In the genomic region with DNA sequence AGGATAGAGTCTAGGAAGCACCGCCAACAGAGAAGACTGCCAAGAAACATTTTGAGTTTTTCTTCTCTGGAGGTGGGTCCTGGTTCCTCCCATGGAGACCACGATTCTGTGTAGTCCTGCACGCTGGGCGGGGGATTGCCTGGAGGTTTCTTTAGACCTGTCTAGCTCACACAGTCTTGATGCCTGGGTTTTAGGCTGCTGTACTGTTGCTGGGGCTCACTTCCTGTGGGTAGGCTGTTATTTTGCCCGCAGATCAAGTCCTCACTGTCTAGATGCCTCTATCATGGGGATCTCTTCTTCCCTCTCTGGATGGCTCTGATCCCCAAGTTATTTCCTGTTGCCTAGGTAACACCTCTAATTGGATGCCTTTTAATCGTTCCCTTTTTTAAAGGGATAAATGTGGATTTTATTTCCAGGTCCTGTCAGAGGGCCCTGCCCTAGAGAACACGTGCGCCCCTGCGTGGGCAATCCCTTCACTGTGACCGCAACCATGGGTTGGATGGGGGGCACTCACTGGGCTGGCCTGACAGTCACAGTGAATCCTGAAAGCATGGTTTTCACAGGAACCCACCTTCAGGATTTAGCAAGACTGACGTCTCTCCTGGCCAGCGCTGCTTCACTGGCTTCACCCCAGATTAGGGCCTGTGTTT, we compare ENCODE assay signal across 20 cellular contexts. TPM values are rescaled to one million over a fixed set of nuclear protein-coding genes. Genes with fewer than 3 reads are reported as not detected.
DNase-seq lines count a peak whose midpoint lies in the region; ATAC-seq and TF ChIP-seq lines count a peak whose summit lies in the region.
"Had no signal": no experiment of that assay in that cellular context is flagged by ENCODE, and none has a peak within 500 bp of the region (broad histone marks: within the 10 kb centered on the region; RNA-seq: fewer than 3 reads in every experiment).

No MANE protein-coding gene starts in this region.

- TF ChIP-seq CTCF in GM23338 (conservative IDR thresholded peaks at IDR 0.05; ENCODE audit: low read depth in 2 of 2): peak; percentile 21 to 46; a peak in 3 of 4 replicates
- no peak for TF ChIP-seq CTCF in brain microvascular endothelial cell (IDR thresholded peaks at IDR 0.05; ENCODE audit: low read depth, low read length, missing control alignments)

- H3K36me3 ChIP-seq in GM23338 (ENCODE audit: insufficient read depth) (no peaks in the 10 kb centered on the region), brain microvascular endothelial cell (replicated peaks) (no peaks in the 10 kb centered on the region)
- H3K36me3 ChIP-seq: HAP-1, SJSA1 had no signal

- H3K36me3 Mint-ChIP-seq in GM23338 (ENCODE audit: low read depth): peaks cover 4% of the 10 kb centered on the region; the same call in 2 of the 3 replicates
- no peaks in the 10 kb centered on the region for H3K36me3 Mint-ChIP-seq in natural killer cell treated with Interleukin-12 subunit alpha and Interleukin-12 subunit beta and Interleukin-15 and Interleukin-18, amount 100 ng/mL, for 72 hours
- H3K36me3 Mint-ChIP-seq in stimulated activated effector memory CD8-positive, alpha-beta T cell treated with anti-CD3 and anti-CD28 coated beads, Interleukin-12 subunit alpha, Interleukin-12 subunit beta, amount 100 ng/mL, for 72 hours: no peaks in the 10 kb centered on the region

- H3K27me3 ChIP-seq in GM23338 (ENCODE audit: insufficient read depth) (peaks cover 29% of the 10 kb centered on the region), brain microvascular endothelial cell (replicated peaks) (no peaks in the 10 kb centered on the region)

- H3K4me3 ChIP-seq in GM23338 (no peak overlapping the region), brain microvascular endothelial cell (ENCODE audit: low read depth, low read length) (no peak overlapping the region)
- H3K4me3 ChIP-seq: HAP-1, SJSA1 had no signal

- peaks cover 19% of the 10 kb centered on the region for H3K4me1 ChIP-seq in GM23338 (ENCODE audit: insufficient read depth)
- H3K4me1 ChIP-seq: HAP-1 had no signal

- DNase-seq in GM23338 (ENCODE audit: low spot score): no peak
- peak; percentile 41 for DNase-seq in MV-4-11 (lab: John Stamatoyannopoulos, UW)
- no peak for DNase-seq in natural killer cell treated with Interleukin-12 subunit alpha and Interleukin-12 subunit beta and Interleukin-15 and Interleukin-18, amount 100 ng/mL, for 72 hours (ENCODE audit: low spot score)
- no peak for DNase-seq in activated naive CD4-positive, alpha-beta T cell treated with Interleukin-2 at 50 U/mL for 16 hours
- DNase-seq in brain microvascular endothelial cell: no peak
- no peak for DNase-seq in stimulated activated effector memory CD8-positive, alpha-beta T cell treated with anti-CD3 and anti-CD28 coated beads, Interleukin-12 subunit alpha, Interleukin-12 subunit beta, amount 100 ng/mL, for 72 hours (ENCODE audit: low spot score in 2 of 2)
- DNase-seq: ACHN; AML-193; CD4-positive, alpha-beta memory T cell; KBM-7; NCI-H1417 treated with DMSO at 0.1 percent for 48 hours; NCI-H1930; NCI-H2171; NCI-H446; NCI-H69; SW 1271 had no signal

- peaks cover 26% of the 10 kb centered on the region for H3K27me3 Mint-ChIP-seq in GM23338 (ENCODE audit: insufficient read depth, low read depth, poor library complexity)
- H3K27me3 Mint-ChIP-seq in natural killer cell treated with Interleukin-12 subunit alpha and Interleukin-12 subunit beta and Interleukin-15 and Interleukin-18, amount 100 ng/mL, for 72 hours: no peaks in the 10 kb centered on the region

- H3K4me1 Mint-ChIP-seq in GM23338: peaks cover 41% of the 10 kb centered on the region
- peaks cover 14 to 34% of the 10 kb centered on the region in 2 donors for H3K4me1 Mint-ChIP-seq in natural killer cell treated with Interleukin-12 subunit alpha and Interleukin-12 subunit beta and Interleukin-15 and Interleukin-18, amount 100 ng/mL, for 72 hours (ENCODE audit: low read depth in 2 of 2)
- peaks cover 16% of the 10 kb centered on the region for H3K4me1 Mint-ChIP-seq in stimulated activated effector memory CD8-positive, alpha-beta T cell treated with anti-CD3 and anti-CD28 coated beads, Interleukin-12 subunit alpha, Interleukin-12 subunit beta, amount 100 ng/mL, for 72 hours

- H2AFZ ChIP-seq in GM23338: no peak overlapping the region

- in situ Hi-C loops in brain microvascular endothelial cell (cut with HindIII; ENCODE audit: low pct_ligation_motif_present, low sequenced_read_pairs): no loop called here

- ATAC-seq in GM23338 (no peak), HG03457 (IDR thresholded peaks at IDR 0.05; ENCODE audit: unreplicated experiment) (no peak)
- ATAC-seq in natural killer cell treated with Interleukin-12 subunit alpha and Interleukin-12 subunit beta and Interleukin-15 and Interleukin-18, amount 100 ng/mL, for 72 hours: no peak
- no peak for ATAC-seq in stimulated activated effector memory CD8-positive, alpha-beta T cell treated with anti-CD3 and anti-CD28 coated beads, Interleukin-12 subunit alpha, Interleukin-12 subunit beta, amount 100 ng/mL, for 72 hours

- no peaks in the 10 kb centered on the region for H3K79me2 ChIP-seq in GM23338 (replicated peaks; ENCODE audit: insufficient read depth)

- no peaks in the 10 kb centered on the region for H4K20me1 ChIP-seq in GM23338 (replicated peaks; ENCODE audit: insufficient read depth)

- H3K4me3 Mint-ChIP-seq in GM23338: no peak overlapping the region
- peak overlapping the region; percentile 15 for H3K4me3 Mint-ChIP-seq in natural killer cell treated with Interleukin-12 subunit alpha and Interleukin-12 subunit beta and Interleukin-15 and Interleukin-18, amount 100 ng/mL, for 72 hours
- H3K4me3 Mint-ChIP-seq in stimulated activated effector memory CD8-positive, alpha-beta T cell treated with anti-CD3 and anti-CD28 coated beads, Interleukin-12 subunit alpha, Interleukin-12 subunit beta, amount 100 ng/mL, for 72 hours: no peak overlapping the region

- H3F3A ChIP-seq in GM23338 (replicated peaks; ENCODE audit: low read depth): peaks cover 10% of the 10 kb centered on the region; the same call in 1 of the 2 replicates

- no peak overlapping the region for H3K4me2 ChIP-seq in GM23338

- no peaks in the 10 kb centered on the region; the same call in 2 of the 3 replicates for H3K9me3 Mint-ChIP-seq in GM23338
- no peaks in the 10 kb centered on the region for H3K9me3 Mint-ChIP-seq in natural killer cell treated with Interleukin-12 subunit alpha and Interleukin-12 subunit beta and Interleukin-15 and Interleukin-18, amount 100 ng/mL, for 72 hours
- H3K9me3 Mint-ChIP-seq in stimulated activated effector memory CD8-positive, alpha-beta T cell treated with anti-CD3 and anti-CD28 coated beads, Interleukin-12 subunit alpha, Interleukin-12 subunit beta, amount 100 ng/mL, for 72 hours: no peaks in the 10 kb centered on the region

- H3K9me2 ChIP-seq in GM23338 (ENCODE audit: insufficient read depth): no peaks in the 10 kb centered on the region

- H3K27ac ChIP-seq in GM23338 (ENCODE audit: low read depth): no peak overlapping the region
- peak overlapping the region; percentile 91 for H3K27ac ChIP-seq in angular gyrus (ENCODE audit: low read depth, low read length)
- H3K27ac ChIP-seq in brain microvascular endothelial cell: no peak overlapping the region
- H3K27ac ChIP-seq: SJSA1 had no signal

- H3K27ac Mint-ChIP-seq in GM23338: no peak overlapping the region
- H3K27ac Mint-ChIP-seq in natural killer cell treated with Interleukin-12 subunit alpha and Interleukin-12 subunit beta and Interleukin-15 and Interleukin-18, amount 100 ng/mL, for 72 hours: peak overlapping the region in 1 of 2 donors; percentile 69
- H3K27ac Mint-ChIP-seq in stimulated activated effector memory CD8-positive, alpha-beta T cell treated with anti-CD3 and anti-CD28 coated beads, Interleukin-12 subunit alpha, Interleukin-12 subunit beta, amount 100 ng/mL, for 72 hours: no peak overlapping the region

TF ChIP-seq in GM23338, 12 proteins besides CTCF, POLR2A, EP300 and RAD21:
- TF ChIP-seq STAT1 (IDR thresholded peaks at IDR 0.05; ENCODE audit: unreplicated experiment): no peak
TF ChIP-seq in GM23338: peak in this region for 0.

RNA-seq across cellular contexts. Expression of a gene that starts 52.2 kb away (rescaled TPM):
- 17.3 and 17.5 TPM in 2 replicates for total RNA-seq in GM23338 (2014; rRNA removed; shearing (Covaris generic))
- polyA plus RNA-seq in GM23338 (2016; fragmentation: Nextera tagmentation; extraction: Ambion mirVana): 6.6 and 7.1 TPM in 2 replicates
- under 1 TPM; 0.25 to 0.26 TPM for total RNA-seq in natural killer cell treated with Interleukin-12 subunit alpha and Interleukin-12 subunit beta and Interleukin-15 and Interleukin-18, amount 100 ng/mL, for 72 hours
- total RNA-seq: SJSA1 had no signal

Comparison
In these comparisons a context has a peak if more than half of its experiments do, and no peak if none do; other contexts are left out.
1. RNA of a gene that starts 52.2 kb away (total RNA-seq): 17.3 to 17.5 TPM in GM23338; 0.25 to 0.26 TPM in natural killer cell treated with Interleukin-12 subunit alpha and Interleukin-12 subunit beta and Interleukin-15 and Interleukin-18, amount 100 ng/mL, for 72 hours; every median in the first group is over 10 times any median in the second.